1 cellular context compared by ENCODE assay signal in the genomic region with DNA sequence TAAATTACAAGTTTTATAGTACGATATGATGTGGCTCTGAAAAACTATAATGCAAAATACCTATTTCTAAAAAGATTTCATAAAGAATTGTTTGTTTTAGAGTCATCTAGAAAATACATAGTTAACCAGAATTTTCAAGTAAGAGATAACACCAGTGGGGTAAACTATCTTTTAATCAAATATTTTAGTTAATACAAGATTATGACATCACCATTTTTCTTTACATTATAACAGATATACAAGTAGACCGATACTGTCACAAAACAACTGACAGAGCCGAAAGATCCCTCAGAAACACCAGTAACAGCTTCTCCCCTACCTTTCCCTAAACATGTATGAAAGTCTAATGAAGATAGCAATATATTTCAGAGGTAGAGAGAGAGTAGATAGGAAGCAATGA.
TF ChIP-seq lines count a peak whose summit lies in the region.

No MANE protein-coding gene starts in this region.

TF ChIP-seq in GM12878, 131 proteins besides CTCF, POLR2A, EP300 and RAD21:
- TF ChIP-seq SUZ12 (IDR thresholded peaks at IDR 0.05; ENCODE audit: unreplicated experiment) (no peak), BACH1 (IDR thresholded peaks at IDR 0.05; ENCODE audit: borderline replicate concordance) (no peak), EZH2 (IDR thresholded peaks at IDR 0.05; ENCODE audit: borderline replicate concordance, control insufficient read depth, low read depth, low read length) (no peak), SMC3 (IDR thresholded peaks at IDR 0.05; ENCODE audit: borderline replicate concordance, low read length) (no peak), ATF7 (IDR thresholded peaks at IDR 0.05; ENCODE audit: low read depth) (0 out of 2 replicates have a peak, but pooled peaks have one; percentile 33), HDAC2 (IDR thresholded peaks at IDR 0.05) (no peak)
